In the genomic region with DNA sequence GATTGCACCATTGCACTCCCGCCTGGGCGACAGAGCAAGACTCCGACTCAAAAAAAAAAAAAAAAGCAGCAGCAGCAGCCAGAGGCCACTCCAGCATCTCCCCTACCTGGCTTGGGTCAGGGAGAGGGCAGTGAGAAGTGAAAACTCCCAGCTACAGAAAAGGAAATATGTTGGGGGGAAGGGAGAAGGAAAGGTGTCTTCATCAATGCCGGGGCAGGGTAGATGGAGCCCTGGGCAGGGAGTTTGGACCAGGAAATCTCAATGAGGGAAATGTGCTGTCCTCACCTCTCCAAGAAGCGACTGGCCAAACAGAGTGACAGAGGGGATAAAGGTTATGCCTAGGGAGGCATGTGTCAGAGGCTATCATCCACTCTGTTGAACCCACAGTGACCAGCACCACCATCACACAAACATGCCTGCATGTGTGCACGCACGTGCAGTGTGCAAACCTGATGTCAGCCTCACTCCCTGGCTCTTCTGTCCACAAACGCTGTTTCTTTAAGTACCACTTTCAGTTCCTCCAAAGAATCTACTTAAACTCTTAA, we compare ENCODE assay signal across 15 cellular contexts. TPM values are rescaled to one million over a fixed set of nuclear protein-coding genes. Genes with fewer than 3 reads are reported as not detected.
A peak's percentile ranks its signal among the peaks of the same experiment; 100 is the strongest.
DNase-seq lines count a peak whose midpoint lies in the region; ATAC-seq and TF ChIP-seq lines count a peak whose summit lies in the region.
"Had no signal": no experiment of that assay in that cellular context is flagged by ENCODE, and none has a peak within 500 bp of the region (broad histone marks: within the 10 kb centered on the region; RNA-seq: fewer than 3 reads in every experiment).

No MANE protein-coding gene starts in this region.

- peaks cover 11% of the 10 kb centered on the region for H3K4me1 ChIP-seq in A673 (ENCODE audit: insufficient read depth, low read length, poor library complexity, severe bottlenecking)
- H3K4me1 ChIP-seq in OCI-LY3 (ENCODE audit: low read length) = peaks cover 15% of the 10 kb centered on the region
- peaks cover 5% of the 10 kb centered on the region for H3K4me1 ChIP-seq in lower lobe of right lung

- DNase-seq in A673 (ENCODE audit: low spot score) (no peak), lower lobe of right lung (peak; percentile 68), HFFc6 (no peak)
- DNase-seq in activated CD4-positive, alpha-beta memory T cell treated with anti-CD3 and anti-CD28 coated beads, Interleukin-2, amount 10 ng/mL, durations not matched to agents 7 days and 5 days = no peak
- no peak for DNase-seq in activated naive CD4-positive, alpha-beta T cell treated with anti-CD3 and anti-CD28 coated beads, Interleukin-2, amount 50 U/mL, for 72 hours (ENCODE audit: low spot score in 2 of 2)
- DNase-seq: endodermal cell, kidney glomerular epithelial cell, NCI-H345 had no signal

- no peak overlapping the region for H3K4me3 Mint-ChIP-seq in activated CD4-positive, alpha-beta memory T cell treated with anti-CD3 and anti-CD28 coated beads, Interleukin-2, amount 10 ng/mL, durations not matched to agents 7 days and 5 days
- no peak overlapping the region for H3K4me3 Mint-ChIP-seq in HFFc6
- H3K4me3 Mint-ChIP-seq: endodermal cell had no signal

- no peaks in the 10 kb centered on the region for H3K9me3 ChIP-seq in A673 (ENCODE audit: low read depth, low read length, poor library complexity, severe bottlenecking)
- no peaks in the 10 kb centered on the region for H3K9me3 ChIP-seq in OCI-LY3 (ENCODE audit: insufficient read depth, low read length)
- H3K9me3 ChIP-seq in lower lobe of right lung = no peaks in the 10 kb centered on the region

- H3K27ac ChIP-seq in A673 (ENCODE audit: low read depth, low read length, poor library complexity, severe bottlenecking) (peak overlapping the region; percentile 14), OCI-LY3 (ENCODE audit: low read length) (peak overlapping the region; percentile 59), lower lobe of right lung (peak overlapping the region; percentile 56)

- CTCF ChIA-PET in A673 (lab: Charles Lee) = no interaction called here
- CTCF ChIA-PET in activated CD4-positive, alpha-beta memory T cell treated with anti-CD3 and anti-CD28 coated beads, Interleukin-2, amount 10 ng/mL, durations not matched to agents 7 days and 5 days (lab: Charles Lee) = interaction anchor here (0.7 to 1.9 kb wide), 3 partner anchors 16 to 63 kb away, joined by 3 to 13 read pairs (median 6); no protein-coding TSS in a partner anchor

- H3K27me3 ChIP-seq in A673 (replicated peaks; ENCODE audit: insufficient read depth, low read depth, low read length, poor library complexity) (no peaks in the 10 kb centered on the region), OCI-LY3 (ENCODE audit: low read depth, low read length) (no peaks in the 10 kb centered on the region), lower lobe of right lung (ENCODE audit: low read depth) (no peaks in the 10 kb centered on the region)

- H2AFZ ChIP-seq in OCI-LY3 (ENCODE audit: low read depth, low read length) = peak overlapping the region; percentile 29

- H4K20me1 ChIP-seq in OCI-LY3 (ENCODE audit: insufficient read depth, low read length) = no peaks in the 10 kb centered on the region

- peak overlapping the region; percentile 33; the same call in 1 of the 2 replicates for H3K9ac ChIP-seq in OCI-LY3 (ENCODE audit: low read length)

- peaks cover 2% of the 10 kb centered on the region for H3K27me3 Mint-ChIP-seq in activated CD4-positive, alpha-beta memory T cell treated with anti-CD3 and anti-CD28 coated beads, Interleukin-2, amount 10 ng/mL, durations not matched to agents 7 days and 5 days
- peaks cover 5% of the 10 kb centered on the region for H3K27me3 Mint-ChIP-seq in HFFc6 (ENCODE audit: insufficient read depth)

- peak; percentile 20 for TF ChIP-seq POLR2A in GM18951 (IDR thresholded peaks at IDR 0.05; ENCODE audit: extremely low read depth, insufficient read depth, insufficient read length)

- in situ Hi-C loops in GM18951 (cut with MboI; ENCODE audit: low sequenced_read_pairs, unreplicated experiment) = no loop called here

- POLR2A ChIA-PET in A673 (lab: Charles Lee; ENCODE audit: low non-redundant PET) = no interaction called here
- POLR2A ChIA-PET in activated CD4-positive, alpha-beta memory T cell treated with anti-CD3 and anti-CD28 coated beads, Interleukin-2, amount 10 ng/mL, durations not matched to agents 7 days and 5 days (lab: Charles Lee) = no interaction called here

- H3K36me3 ChIP-seq in A673 (ENCODE audit: insufficient read depth, low read length, poor library complexity, severe bottlenecking) (no peaks in the 10 kb centered on the region), OCI-LY3 (replicated peaks; ENCODE audit: low read depth, low read length) (no peaks in the 10 kb centered on the region), lower lobe of right lung (no peaks in the 10 kb centered on the region)

- peak overlapping the region; percentile 75 for H3K4me2 ChIP-seq in OCI-LY3 (ENCODE audit: low read length)

- ATAC-seq in lower lobe of right lung = peak; percentile 66 to 79
- no peak for ATAC-seq in GM19328 (IDR thresholded peaks at IDR 0.05; ENCODE audit: unreplicated experiment)
- no peak for ATAC-seq in activated naive CD4-positive, alpha-beta T cell treated with anti-CD3 and anti-CD28 coated beads, Interleukin-2, amount 50 U/mL, for 72 hours

- no peaks in the 10 kb centered on the region for H3K9me3 Mint-ChIP-seq in activated CD4-positive, alpha-beta memory T cell treated with anti-CD3 and anti-CD28 coated beads, Interleukin-2, amount 10 ng/mL, durations not matched to agents 7 days and 5 days
- H3K9me3 Mint-ChIP-seq in HFFc6 = no peaks in the 10 kb centered on the region
- no peaks in the 10 kb centered on the region for H3K9me3 Mint-ChIP-seq in activated naive CD4-positive, alpha-beta T cell treated with anti-CD3 and anti-CD28 coated beads, Interleukin-2, amount 50 U/mL, for 72 hours
- H3K9me3 Mint-ChIP-seq: endodermal cell had no signal

- no TSS peak for BruUV-seq in A673 (replicated peaks; lab: Mats Ljungman, UMichigan)

- TF ChIP-seq CTCF in A673 (conservative IDR thresholded peaks at IDR 0.05; ENCODE audit: low read depth, low read length) = no peak
- no peak for TF ChIP-seq CTCF in OCI-LY3 (IDR thresholded peaks at IDR 0.05; ENCODE audit: low read depth, low read length)
- TF ChIP-seq CTCF in lower lobe of right lung (IDR thresholded peaks at IDR 0.05) = no peak
- no peak for TF ChIP-seq CTCF in HFFc6 (IDR thresholded peaks at IDR 0.05)

- H3K4me3 ChIP-seq in A673 (ENCODE audit: low read depth, low read length, poor library complexity, severe bottlenecking) (no peak overlapping the region), OCI-LY3 (ENCODE audit: low read length) (peak overlapping the region; percentile 42), lower lobe of right lung (peak overlapping the region; percentile 42)

- H3K79me2 ChIP-seq in OCI-LY3 (ENCODE audit: low read length) = no peaks in the 10 kb centered on the region

- intact Hi-C loops in A673 (cut with micrococcal nuclease; ENCODE audit: unreplicated experiment) (no loop called here), lower lobe of right lung (cut with DNase I) (no loop called here)

- H3K36me3 Mint-ChIP-seq in activated CD4-positive, alpha-beta memory T cell treated with anti-CD3 and anti-CD28 coated beads, Interleukin-2, amount 10 ng/mL, durations not matched to agents 7 days and 5 days (ENCODE audit: low read depth) = no peaks in the 10 kb centered on the region
- H3K36me3 Mint-ChIP-seq in HFFc6 (ENCODE audit: low read depth) = no peaks in the 10 kb centered on the region
- H3K36me3 Mint-ChIP-seq in activated naive CD4-positive, alpha-beta T cell treated with anti-CD3 and anti-CD28 coated beads, Interleukin-2, amount 50 U/mL, for 72 hours = peaks cover 0 to 11% of the 10 kb centered on the region in 2 donors

- no peak overlapping the region for H3K27ac Mint-ChIP-seq in activated CD4-positive, alpha-beta memory T cell treated with anti-CD3 and anti-CD28 coated beads, Interleukin-2, amount 10 ng/mL, durations not matched to agents 7 days and 5 days
- no peak overlapping the region for H3K27ac Mint-ChIP-seq in HFFc6
- peak overlapping the region in 1 of 2 donors; percentile 15 for H3K27ac Mint-ChIP-seq in activated naive CD4-positive, alpha-beta T cell treated with anti-CD3 and anti-CD28 coated beads, Interleukin-2, amount 50 U/mL, for 72 hours
- H3K27ac Mint-ChIP-seq: endodermal cell had no signal

- peaks cover 27% of the 10 kb centered on the region for H3K4me1 Mint-ChIP-seq in activated CD4-positive, alpha-beta memory T cell treated with anti-CD3 and anti-CD28 coated beads, Interleukin-2, amount 10 ng/mL, durations not matched to agents 7 days and 5 days
- H3K4me1 Mint-ChIP-seq in HFFc6 (ENCODE audit: low read depth) = no peaks in the 10 kb centered on the region; the same call in 1 of the 2 replicates

RNA-seq across cellular contexts. Expression of gene AIF1, which starts 0.9 kb away (rescaled TPM):
- 0.64 and 0.68 TPM in 2 replicates for total RNA-seq in A673 (2021)
- 109 TPM for total RNA-seq in lower lobe of right lung
- total RNA-seq in activated CD4-positive, alpha-beta memory T cell treated with anti-CD3 and anti-CD28 coated beads, Interleukin-2, amount 10 ng/mL, durations not matched to agents 7 days and 5 days = 10 to 100 TPM; 11.3 to 11.7 TPM
- not detected for total RNA-seq in HFFc6 (2021; fragmentation: NEBNext Ultra II Directional; extraction: Animal tissue kit (Norgen Biotek cat#: 25700))
- total RNA-seq in activated naive CD4-positive, alpha-beta T cell treated with anti-CD3 and anti-CD28 coated beads, Interleukin-2, amount 50 U/mL, for 72 hours = 100 to 1,000 TPM in 1 of 2 donors, 10 to 100 TPM in 1; 43.9 to 117 TPM
- total RNA-seq: Daoy, glomerular endothelial cell, MCF 10A, osteocyte had no signal

RNA-seq across cellular contexts. Expression of gene PRRC2A, which starts 6.4 kb away (rescaled TPM):
- total RNA-seq in A673 (2021) = 289 and 313 TPM in 2 replicates
- total RNA-seq in lower lobe of right lung = 133 TPM
- 100 to 1,000 TPM; 215 to 222 TPM for total RNA-seq in activated CD4-positive, alpha-beta memory T cell treated with anti-CD3 and anti-CD28 coated beads, Interleukin-2, amount 10 ng/mL, durations not matched to agents 7 days and 5 days
- total RNA-seq in HFFc6 (2021; fragmentation: NEBNext Ultra II Directional; extraction: Animal tissue kit (Norgen Biotek cat#: 25700)) = 100 to 1,000 TPM; 216 to 259 (median 231) TPM
- total RNA-seq in activated naive CD4-positive, alpha-beta T cell treated with anti-CD3 and anti-CD28 coated beads, Interleukin-2, amount 50 U/mL, for 72 hours = 100 to 1,000 TPM; 253 to 336 TPM

RNA-seq across cellular contexts. Expression of gene NCR3, which starts 21.3 kb away (rescaled TPM):
- not detected in 2 replicates for total RNA-seq in A673 (2021)
- total RNA-seq in lower lobe of right lung = 2.6 TPM
- 10 to 100 TPM; 76.4 to 78.3 TPM for total RNA-seq in activated CD4-positive, alpha-beta memory T cell treated with anti-CD3 and anti-CD28 coated beads, Interleukin-2, amount 10 ng/mL, durations not matched to agents 7 days and 5 days
- total RNA-seq in HFFc6 (2021; fragmentation: NEBNext Ultra II Directional; extraction: Animal tissue kit (Norgen Biotek cat#: 25700)) = not detected
- total RNA-seq in activated naive CD4-positive, alpha-beta T cell treated with anti-CD3 and anti-CD28 coated beads, Interleukin-2, amount 50 U/mL, for 72 hours = 10 to 100 TPM; 12.7 to 17.2 TPM
- total RNA-seq: Daoy, endodermal cell, glomerular endothelial cell, MCF 10A, osteocyte had no signal

RNA-seq across cellular contexts. Expression of gene LST1, which starts 28.1 kb away (rescaled TPM):
- not detected in 2 replicates for total RNA-seq in A673 (2021)
- total RNA-seq in lower lobe of right lung = 127 TPM
- 10 to 100 TPM; 69.8 to 74.5 TPM for total RNA-seq in activated CD4-positive, alpha-beta memory T cell treated with anti-CD3 and anti-CD28 coated beads, Interleukin-2, amount 10 ng/mL, durations not matched to agents 7 days and 5 days
- not detected for total RNA-seq in HFFc6 (2021; fragmentation: NEBNext Ultra II Directional; extraction: Animal tissue kit (Norgen Biotek cat#: 25700))
- 10 to 100 TPM; 18.2 to 21.6 TPM for total RNA-seq in activated naive CD4-positive, alpha-beta T cell treated with anti-CD3 and anti-CD28 coated beads, Interleukin-2, amount 50 U/mL, for 72 hours
- total RNA-seq: endodermal cell, MCF 10A, osteocyte had no signal

RNA-seq across cellular contexts. Expression of gene LTB, which starts 31.9 kb away (rescaled TPM):
- total RNA-seq in A673 (2021) (not detected in 2 replicates), lower lobe of right lung (10.0 TPM)
- total RNA-seq in activated CD4-positive, alpha-beta memory T cell treated with anti-CD3 and anti-CD28 coated beads, Interleukin-2, amount 10 ng/mL, durations not matched to agents 7 days and 5 days = 1,000 to 10,000 TPM; 1,185 to 1,194 TPM
- total RNA-seq in HFFc6 (2021; fragmentation: NEBNext Ultra II Directional; extraction: Animal tissue kit (Norgen Biotek cat#: 25700)) = under 1 TPM in 1 of 6 experiments, not detected in 5; 0.38 TPM
- total RNA-seq in activated naive CD4-positive, alpha-beta T cell treated with anti-CD3 and anti-CD28 coated beads, Interleukin-2, amount 50 U/mL, for 72 hours = 100 to 1,000 TPM in 1 of 2 donors, 10 to 100 TPM in 1; 89.3 to 294 TPM
- total RNA-seq: osteocyte had no signal

Comparison
In these comparisons a context has a peak if more than half of its experiments do, and no peak if none do; other contexts are left out.
1. ATAC-seq: peak in lower lobe of right lung (2 of 2); none in GM19328 (single experiment) and activated naive CD4-positive, alpha-beta T cell treated with anti-CD3 and anti-CD28 coated beads, Interleukin-2, amount 50 U/mL, for 72 hours (0 of 2).
2. RNA of gene NCR3, which starts 21.3 kb away (total RNA-seq): 76.4 to 78.3 TPM in activated CD4-positive, alpha-beta memory T cell treated with anti-CD3 and anti-CD28 coated beads, Interleukin-2, amount 10 ng/mL, durations not matched to agents 7 days and 5 days; 12.7 to 17.2 TPM in activated naive CD4-positive, alpha-beta T cell treated with anti-CD3 and anti-CD28 coated beads, Interleukin-2, amount 50 U/mL, for 72 hours, 2.6 TPM in lower lobe of right lung (single experiment), not detected in A673 and not detected in HFFc6; every median in the first group is over 4 times any median in the second.
3. Peak in every context shown above with its lines, with median percentiles within 50 percentile points of each other: H3K27ac ChIP-seq.